Comparison of ENCODE assay signal across 21 cellular contexts in the genomic region with DNA sequence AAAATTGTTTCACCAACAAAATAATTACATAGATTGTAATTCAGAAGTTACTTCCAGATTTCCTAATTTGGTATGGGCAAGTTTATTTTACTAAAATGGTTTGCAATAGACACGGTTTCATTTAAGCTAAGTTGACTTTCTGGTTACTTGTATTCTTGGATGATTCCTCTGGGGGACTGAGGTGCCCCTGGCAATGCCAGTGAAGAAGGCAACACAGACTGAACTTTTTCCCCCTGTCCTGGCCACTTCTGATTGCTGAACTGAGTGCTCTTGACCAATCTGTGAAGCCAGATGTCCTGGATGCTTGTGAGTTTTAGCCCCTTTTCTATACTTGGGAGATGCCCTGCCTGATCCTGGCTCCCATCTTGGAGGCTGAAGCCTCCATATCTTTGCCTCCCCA.
DNase-seq lines count a peak whose midpoint lies in the region; ATAC-seq, FAIRE-seq and TF ChIP-seq lines count a peak whose summit lies in the region.
"Had no signal": no experiment of that assay in that cellular context is flagged by ENCODE, and none has a peak within 500 bp of the region (broad histone marks: within the 10 kb centered on the region; RNA-seq: fewer than 3 reads in every experiment).

No MANE protein-coding gene starts in this region.

- H3K14ac ChIP-seq in trophoblast cell (ENCODE audit: low read length) = peak overlapping the region; percentile 61

- no peak for FAIRE-seq in astrocyte (lab: Jason Lieb, UNC)
- FAIRE-seq: D721Med, endometrium, GM19239 had no signal

- no peak overlapping the region for H3K9ac ChIP-seq in PC-3 (ENCODE audit: low read length)
- no peak overlapping the region for H3K9ac ChIP-seq in astrocyte (ENCODE audit: low read length)
- no peak overlapping the region for H3K9ac ChIP-seq in trophoblast cell (ENCODE audit: low read length)

- DNase-seq in GM04503 (ENCODE audit: low read depth) (peak; percentile 5), PC-3 (no peak), astrocyte (ENCODE audit: low read depth) (no peak), trophoblast cell (peak in 1 of 2 donors; percentile 10), NCI-H82 treated with DMSO at 0.1 percent for 48 hours (lab: John Stamatoyannopoulos, UW; ENCODE audit: unreplicated experiment) (no peak)
- DNase-seq in activated T-helper 2 cell treated with anti-CD3 and anti-CD28 coated beads, Interferon-gamma antibody, Interleukin-2, Interleukin-4, amounts not matched to agents 10 μg/mL and 5 μg/mL and 100 μg/mL, durations not matched to agents 14 hours and 24 hours and 36 hours (ENCODE audit: low spot score) = no peak
- DNase-seq: activated CD4-positive, alpha-beta T cell treated with anti-CD3 and anti-CD28 coated beads, Interleukin-2, amount 50 U/mL, for 48 hours; activated naive CD4-positive, alpha-beta T cell treated with anti-CD3 and anti-CD28 coated beads, Interleukin-2, amount 10 ng/mL, durations not matched to agents 7 days and 5 days; left ventricle myocardium inferior; natural killer cell; NCI-H1105 treated with DMSO at 0.1 percent for 48 hours; NCI-H446; NCI-H774; stimulated activated CD4-positive, alpha-beta T cell treated with anti-CD3 and anti-CD28 coated beads, Interleukin-15, amount 100 ng/mL, for 24 hours; stimulated activated naive B cell treated with anti-CD40 and anti-IgM and Interleukin-4, amounts not matched to agents 10 μg/mL and 1 μg/mL and 100 μg/mL, for 72 hours had no signal

- H3K36me3 ChIP-seq in PC-3 (ENCODE audit: low read depth, low read length) = no peaks in the 10 kb centered on the region
- H3K36me3 ChIP-seq in astrocyte (ENCODE audit: insufficient read depth, low read length) = no peaks in the 10 kb centered on the region
- no peaks in the 10 kb centered on the region for H3K36me3 ChIP-seq in trophoblast cell (ENCODE audit: control insufficient read depth in 1 of 2, insufficient read depth in 2 of 2, low read length in 2 of 2)
- H3K36me3 ChIP-seq: left ventricle myocardium inferior had no signal

- peak overlapping the region; percentile 55 for H2AK5ac ChIP-seq in trophoblast cell (ENCODE audit: low read length)

- no peak overlapping the region for H3K23ac ChIP-seq in trophoblast cell (ENCODE audit: low read length)

- peak; percentile 9; the same call in 1 of the 2 replicates for ATAC-seq in PC-3
- no peak for ATAC-seq in GM18511 (IDR thresholded peaks at IDR 0.05; ENCODE audit: unreplicated experiment)
- ATAC-seq: natural killer cell; Right ventricle myocardium inferior; stimulated activated naive B cell treated with anti-CD40 and anti-IgM and Interleukin-4, amounts not matched to agents 10 μg/mL and 1 μg/mL and 100 μg/mL, for 72 hours had no signal

- intact Hi-C loops in PC-3 (cut with micrococcal nuclease) = loop anchor here (1.0 to 5.0 kb wide), 2 partner anchors 67 to 125 kb away; a partner anchor contains a TSS
- intact Hi-C loops in activated T-helper 2 cell treated with anti-CD3 and anti-CD28 coated beads, Interferon-gamma antibody, Interleukin-2, Interleukin-4, amounts not matched to agents 10 μg/mL and 5 μg/mL and 100 μg/mL, durations not matched to agents 14 hours and 24 hours and 36 hours (cut with micrococcal nuclease) = no loop called here

- no peaks in the 10 kb centered on the region for H3K79me2 ChIP-seq in PC-3 (ENCODE audit: low read length)
- H3K79me2 ChIP-seq in astrocyte (ENCODE audit: insufficient read depth, low read length) = no peaks in the 10 kb centered on the region
- no peaks in the 10 kb centered on the region for H3K79me2 ChIP-seq in trophoblast cell (ENCODE audit: control insufficient read depth, insufficient read depth, low read length, poor library complexity)

- no peaks in the 10 kb centered on the region for H4K20me1 ChIP-seq in PC-3 (ENCODE audit: low read length)
- no peaks in the 10 kb centered on the region for H4K20me1 ChIP-seq in astrocyte (ENCODE audit: insufficient read depth, low read length)

- H4K12ac ChIP-seq in trophoblast cell (ENCODE audit: low read depth, low read length) = no peak overlapping the region

- H2BK120ac ChIP-seq in trophoblast cell (ENCODE audit: insufficient read depth, low read length, poor library complexity) = peak overlapping the region; percentile 12

- H3K4ac ChIP-seq in trophoblast cell (ENCODE audit: low read depth, low read length) = no peak overlapping the region

- no peak overlapping the region for H3K4me3 Mint-ChIP-seq in astrocyte (ENCODE audit: unreplicated experiment)
- no peak overlapping the region for H3K4me3 Mint-ChIP-seq in activated T-helper 2 cell treated with anti-CD3 and anti-CD28 coated beads, Interferon-gamma antibody, Interleukin-2, Interleukin-4, amounts not matched to agents 10 μg/mL and 5 μg/mL and 100 μg/mL, durations not matched to agents 14 hours and 24 hours and 36 hours (ENCODE audit: low read depth)
- H3K4me3 Mint-ChIP-seq: activated naive CD4-positive, alpha-beta T cell treated with anti-CD3 and anti-CD28 coated beads, Interleukin-2, amount 10 ng/mL, durations not matched to agents 7 days and 5 days; dendritic cell treated with granulocyte-macrophage colony-stimulating factor and Interleukin-4, amounts not matched to agents 40 ng/mL and 50 ng/mL, for 4 days; natural killer cell; stimulated activated naive B cell treated with anti-CD40 and anti-IgM and Interleukin-4, amounts not matched to agents 10 μg/mL and 1 μg/mL and 100 μg/mL, for 72 hours had no signal

- peak overlapping the region; percentile 56 for H4K91ac ChIP-seq in trophoblast cell (ENCODE audit: low read depth, low read length)

- H3K4me3 ChIP-seq in PC-3 (ENCODE audit: low read length) = no peak overlapping the region
- H3K4me3 ChIP-seq in astrocyte (ENCODE audit: insufficient read depth, low read depth, low read length) = no peak overlapping the region
- H3K4me3 ChIP-seq in trophoblast cell (ENCODE audit: low read depth, low read length) = no peak overlapping the region
- H3K4me3 ChIP-seq: left ventricle myocardium inferior had no signal

- H3K4me1 ChIP-seq in PC-3 (ENCODE audit: insufficient read depth, low read length) (peaks cover 32% of the 10 kb centered on the region), astrocyte (ENCODE audit: insufficient read depth, low read length) (peaks cover 24% of the 10 kb centered on the region), trophoblast cell (ENCODE audit: control insufficient read depth in 1 of 2, insufficient read depth in 2 of 2, low read length in 2 of 2) (peaks cover 14 to 18% of the 10 kb centered on the region in 2 experiments)
- H3K4me1 ChIP-seq: left ventricle myocardium inferior had no signal

- H3K9me3 ChIP-seq in PC-3 (ENCODE audit: low read length) (no peaks in the 10 kb centered on the region), astrocyte (ENCODE audit: insufficient read depth, low read depth, low read length) (no peaks in the 10 kb centered on the region), trophoblast cell (ENCODE audit: insufficient read depth, low read depth, low read length) (no peaks in the 10 kb centered on the region)
- H3K9me3 ChIP-seq: left ventricle myocardium inferior had no signal

- H3K36me3 Mint-ChIP-seq in astrocyte (ENCODE audit: low read depth, unreplicated experiment) = peaks cover 2% of the 10 kb centered on the region
- no peaks in the 10 kb centered on the region for H3K36me3 Mint-ChIP-seq in activated T-helper 2 cell treated with anti-CD3 and anti-CD28 coated beads, Interferon-gamma antibody, Interleukin-2, Interleukin-4, amounts not matched to agents 10 μg/mL and 5 μg/mL and 100 μg/mL, durations not matched to agents 14 hours and 24 hours and 36 hours (ENCODE audit: low read depth)
- H3K36me3 Mint-ChIP-seq: activated naive CD4-positive, alpha-beta T cell treated with anti-CD3 and anti-CD28 coated beads, Interleukin-2, amount 10 ng/mL, durations not matched to agents 7 days and 5 days; natural killer cell; stimulated activated naive B cell treated with anti-CD40 and anti-IgM and Interleukin-4, amounts not matched to agents 10 μg/mL and 1 μg/mL and 100 μg/mL, for 72 hours had no signal

- no TSS peak for BruUV-seq in PC-3 (replicated peaks; lab: Mats Ljungman, UMichigan)

- no peaks in the 10 kb centered on the region for H3F3A ChIP-seq in PC-3 (ENCODE audit: low read length, unreplicated experiment)

- H3K27me3 Mint-ChIP-seq in astrocyte (ENCODE audit: low read depth, unreplicated experiment) = no peaks in the 10 kb centered on the region
- peaks cover 27% of the 10 kb centered on the region for H3K27me3 Mint-ChIP-seq in activated T-helper 2 cell treated with anti-CD3 and anti-CD28 coated beads, Interferon-gamma antibody, Interleukin-2, Interleukin-4, amounts not matched to agents 10 μg/mL and 5 μg/mL and 100 μg/mL, durations not matched to agents 14 hours and 24 hours and 36 hours (ENCODE audit: low read depth)

- H3K9me2 ChIP-seq in PC-3 (replicated peaks; ENCODE audit: low read length) = no peaks in the 10 kb centered on the region

- peaks cover 5% of the 10 kb centered on the region for H3K79me1 ChIP-seq in trophoblast cell (ENCODE audit: low read length)

- H4K8ac ChIP-seq in trophoblast cell (ENCODE audit: low read depth, low read length) = no peak overlapping the region

- TF ChIP-seq CTCF in PC-3 (conservative IDR thresholded peaks at IDR 0.05; ENCODE audit: low read depth, low read length) = no peak
- no peak for TF ChIP-seq CTCF in astrocyte (IDR thresholded peaks at IDR 0.05; ENCODE audit: insufficient read depth, low read depth, low read length)

- WGBS in trophoblast cell (ENCODE audit: extremely low coverage, insufficient coverage, insufficient read length) = no CpG with 5 or more reads among the region's 1 CpG

- peak overlapping the region; percentile 14 for H2BK5ac ChIP-seq in trophoblast cell (ENCODE audit: low read depth, low read length, poor library complexity)

- POLR2A ChIA-PET in PC-3 (lab: Charles Lee; ENCODE audit: unreplicated experiment) = interaction anchor here (0.6 kb wide), 1 partner anchor 47 kb away, joined by 3 read pairs; no protein-coding TSS in a partner anchor

- no peak overlapping the region for H2AFZ ChIP-seq in PC-3 (ENCODE audit: low read length)
- H2AFZ ChIP-seq in astrocyte (ENCODE audit: low read depth, low read length) = no peak overlapping the region
- no peak overlapping the region for H2AFZ ChIP-seq in trophoblast cell (ENCODE audit: insufficient read depth, low read length, poor library complexity)

- H3K27me3 ChIP-seq in PC-3 (ENCODE audit: low read length) = no peaks in the 10 kb centered on the region
- H3K27me3 ChIP-seq in astrocyte (ENCODE audit: insufficient read depth, low read length) = no peaks in the 10 kb centered on the region
- H3K27me3 ChIP-seq in trophoblast cell (ENCODE audit: insufficient read depth, low read length) = no peaks in the 10 kb centered on the region

- H3K4me2 ChIP-seq in PC-3 (ENCODE audit: low read length) (peak overlapping the region; percentile 61), astrocyte (ENCODE audit: low read length) (peak overlapping the region; percentile 52), trophoblast cell (ENCODE audit: low read length) (no peak overlapping the region)

- peaks cover 20% of the 10 kb centered on the region for H3K4me1 Mint-ChIP-seq in astrocyte (ENCODE audit: low read depth, unreplicated experiment)
- no peaks in the 10 kb centered on the region for H3K4me1 Mint-ChIP-seq in activated T-helper 2 cell treated with anti-CD3 and anti-CD28 coated beads, Interferon-gamma antibody, Interleukin-2, Interleukin-4, amounts not matched to agents 10 μg/mL and 5 μg/mL and 100 μg/mL, durations not matched to agents 14 hours and 24 hours and 36 hours (ENCODE audit: low read depth)
- H3K4me1 Mint-ChIP-seq: activated naive CD4-positive, alpha-beta T cell treated with anti-CD3 and anti-CD28 coated beads, Interleukin-2, amount 10 ng/mL, durations not matched to agents 7 days and 5 days; natural killer cell; stimulated activated naive B cell treated with anti-CD40 and anti-IgM and Interleukin-4, amounts not matched to agents 10 μg/mL and 1 μg/mL and 100 μg/mL, for 72 hours had no signal

- H3K18ac ChIP-seq in trophoblast cell (ENCODE audit: low read length) = no peak overlapping the region

- CTCF ChIA-PET in PC-3 (lab: Charles Lee) = no interaction called here

- peak overlapping the region; percentile 70 for H3K27ac Mint-ChIP-seq in astrocyte (ENCODE audit: unreplicated experiment)
- no peak overlapping the region for H3K27ac Mint-ChIP-seq in activated T-helper 2 cell treated with anti-CD3 and anti-CD28 coated beads, Interferon-gamma antibody, Interleukin-2, Interleukin-4, amounts not matched to agents 10 μg/mL and 5 μg/mL and 100 μg/mL, durations not matched to agents 14 hours and 24 hours and 36 hours
- H3K27ac Mint-ChIP-seq: activated naive CD4-positive, alpha-beta T cell treated with anti-CD3 and anti-CD28 coated beads, Interleukin-2, amount 10 ng/mL, durations not matched to agents 7 days and 5 days; dendritic cell treated with granulocyte-macrophage colony-stimulating factor and Interleukin-4, amounts not matched to agents 40 ng/mL and 50 ng/mL, for 4 days; natural killer cell; stimulated activated naive B cell treated with anti-CD40 and anti-IgM and Interleukin-4, amounts not matched to agents 10 μg/mL and 1 μg/mL and 100 μg/mL, for 72 hours had no signal

- H3K9me3 Mint-ChIP-seq in astrocyte (ENCODE audit: unreplicated experiment) = no peaks in the 10 kb centered on the region
- H3K9me3 Mint-ChIP-seq in activated T-helper 2 cell treated with anti-CD3 and anti-CD28 coated beads, Interferon-gamma antibody, Interleukin-2, Interleukin-4, amounts not matched to agents 10 μg/mL and 5 μg/mL and 100 μg/mL, durations not matched to agents 14 hours and 24 hours and 36 hours = no peaks in the 10 kb centered on the region
- H3K9me3 Mint-ChIP-seq: activated naive CD4-positive, alpha-beta T cell treated with anti-CD3 and anti-CD28 coated beads, Interleukin-2, amount 10 ng/mL, durations not matched to agents 7 days and 5 days; dendritic cell treated with granulocyte-macrophage colony-stimulating factor and Interleukin-4, amounts not matched to agents 40 ng/mL and 50 ng/mL, for 4 days; natural killer cell; stimulated activated naive B cell treated with anti-CD40 and anti-IgM and Interleukin-4, amounts not matched to agents 10 μg/mL and 1 μg/mL and 100 μg/mL, for 72 hours had no signal

- peak overlapping the region; percentile 68; the same call in 1 of the 2 replicates for H3K27ac ChIP-seq in PC-3 (ENCODE audit: low read length)
- no peak overlapping the region for H3K27ac ChIP-seq in astrocyte (ENCODE audit: low read depth, low read length)
- H3K27ac ChIP-seq in trophoblast cell (ENCODE audit: low read depth, low read length) = no peak overlapping the region
- H3K27ac ChIP-seq: left ventricle myocardium inferior had no signal

- peak overlapping the region; percentile 27 for H2BK12ac ChIP-seq in trophoblast cell (ENCODE audit: low read length)
